ENCODE assay signal across 22 cellular contexts in the genomic region with DNA sequence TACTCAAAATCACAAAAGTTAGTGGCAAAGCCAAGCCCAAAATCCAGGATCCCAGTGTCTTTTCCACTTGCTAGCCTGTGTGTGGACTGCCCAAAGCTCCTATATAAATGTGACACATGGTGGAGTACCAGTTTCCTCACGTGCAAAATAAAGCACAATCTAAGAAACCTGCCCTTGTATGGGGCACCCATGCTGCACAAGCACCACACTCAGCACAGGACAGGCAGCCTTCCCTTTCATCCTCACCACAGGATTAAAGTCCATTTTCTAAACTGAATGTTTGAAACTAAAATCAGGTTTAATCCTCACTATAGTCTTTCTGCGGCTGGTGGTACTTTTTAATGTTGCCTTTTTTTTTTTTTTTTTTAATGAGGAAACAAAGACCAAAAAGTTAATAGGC.
"Had no signal": no experiment of that assay in that cellular context is flagged by ENCODE, and none has a peak within 500 bp of the region (broad histone marks: within the 10 kb centered on the region; RNA-seq: fewer than 3 reads in every experiment).

No MANE protein-coding gene starts in this region.

- H3K4me3 ChIP-seq: breast epithelium, colonic mucosa, esophagus muscularis mucosa, lower lobe of right lung, mucosa of descending colon, testis, uterus had no signal

- DNase-seq: activated CD4-positive, CD25-positive, alpha-beta regulatory T cell treated with anti-CD3 and anti-CD28 coated beads, Interleukin-2, amount 50 U/mL, for 72 hours; activated CD8-positive, alpha-beta memory T cell treated with anti-CD3 and anti-CD28 coated beads, Interleukin-2, amount 50 U/mL, for 48 hours; activated naive CD4-positive, alpha-beta T cell; activated T-cell treated with anti-CD3 and anti-CD28 coated beads, Interleukin-2, amount 50 U/mL, for 4 hours; colonic mucosa; glutamatergic neuron; hippocampal formation; lower lobe of right lung; mesendoderm; mucosa of descending colon; nucleus accumbens; right cardiac atrium; stimulated activated CD4-positive, alpha-beta T cell treated with anti-CD3 and anti-CD28 coated beads, Interleukin-12 subunit alpha, Interleukin-12 subunit beta, amount 100 ng/mL, for 4 hours; T-helper 2 cell; testis; trophoblast cell; uterus had no signal

- H3K9me3 ChIP-seq: breast epithelium, colonic mucosa, esophagus muscularis mucosa, lower lobe of right lung, mucosa of descending colon, testis, uterus had no signal

- H3K27me3 ChIP-seq: breast epithelium, colonic mucosa, esophagus muscularis mucosa, testis, uterus had no signal

- H3K27ac ChIP-seq: colonic mucosa, esophagus muscularis mucosa, lower lobe of right lung, parathyroid adenoma, testis, uterus had no signal

- ATAC-seq: lower lobe of right lung, mucosa of descending colon, right cardiac atrium had no signal

- FAIRE-seq: astrocyte, frontal cortex had no signal

- H2AFZ ChIP-seq: parathyroid adenoma had no signal

- H3K36me3 ChIP-seq: breast epithelium, colonic mucosa, uterus had no signal

- H3K4me1 ChIP-seq: parathyroid adenoma, uterus had no signal

- H3K9ac ChIP-seq: parathyroid adenoma had no signal
